Comparison of ENCODE assay signal across 8 cellular contexts in genomic region chr9:128656416-128657343, GRCh38.
DNase-seq lines count a peak whose midpoint lies in the region; ATAC-seq and TF ChIP-seq lines count a peak whose summit lies in the region.

DYNC2I2 (minus strand) TSS chr9:128656847; CDS start chr9:128656726, 121 bp downstream.

- no peak for TF ChIP-seq CTCF in astrocyte of the cerebellum (IDR thresholded peaks at IDR 0.05; ENCODE audit: low read depth, low read length, missing control alignments)

- DNase-seq in NCI-H2081 (lab: John Stamatoyannopoulos, UW) = peak; percentile 90 to 91
- DNase-seq in T-helper 9 cell = peak; percentile 96
- DNase-seq in astrocyte of the cerebellum (ENCODE audit: low read depth) = peak; percentile 73
- peak; percentile 83 to 88 for DNase-seq in hippocampal formation (lab: John Stamatoyannopoulos, UW)
- peak; percentile 100 for DNase-seq in retina
- no peak for DNase-seq in cortex of kidney (lab: John Stamatoyannopoulos, UW)

- ATAC-seq in GM18505 (IDR thresholded peaks at IDR 0.05; ENCODE audit: unreplicated experiment) (peak; percentile 59), HG02973 (IDR thresholded peaks at IDR 0.05; ENCODE audit: unreplicated experiment) (peak; percentile 46)

- in situ Hi-C loops in astrocyte of the cerebellum (cut with HindIII; ENCODE audit: low sequenced_read_pairs) = no loop called here

- peak within 1 kb of the TSS; percentile 71 for H3K4me3 ChIP-seq in astrocyte of the cerebellum (ENCODE audit: low read depth, low read length)

- peak; percentile 78 for TF ChIP-seq POLR2A in GM18505 (IDR thresholded peaks at IDR 0.05; ENCODE audit: borderline replicate concordance, extremely low read depth, insufficient read depth, insufficient read length)
